In the genomic region with DNA sequence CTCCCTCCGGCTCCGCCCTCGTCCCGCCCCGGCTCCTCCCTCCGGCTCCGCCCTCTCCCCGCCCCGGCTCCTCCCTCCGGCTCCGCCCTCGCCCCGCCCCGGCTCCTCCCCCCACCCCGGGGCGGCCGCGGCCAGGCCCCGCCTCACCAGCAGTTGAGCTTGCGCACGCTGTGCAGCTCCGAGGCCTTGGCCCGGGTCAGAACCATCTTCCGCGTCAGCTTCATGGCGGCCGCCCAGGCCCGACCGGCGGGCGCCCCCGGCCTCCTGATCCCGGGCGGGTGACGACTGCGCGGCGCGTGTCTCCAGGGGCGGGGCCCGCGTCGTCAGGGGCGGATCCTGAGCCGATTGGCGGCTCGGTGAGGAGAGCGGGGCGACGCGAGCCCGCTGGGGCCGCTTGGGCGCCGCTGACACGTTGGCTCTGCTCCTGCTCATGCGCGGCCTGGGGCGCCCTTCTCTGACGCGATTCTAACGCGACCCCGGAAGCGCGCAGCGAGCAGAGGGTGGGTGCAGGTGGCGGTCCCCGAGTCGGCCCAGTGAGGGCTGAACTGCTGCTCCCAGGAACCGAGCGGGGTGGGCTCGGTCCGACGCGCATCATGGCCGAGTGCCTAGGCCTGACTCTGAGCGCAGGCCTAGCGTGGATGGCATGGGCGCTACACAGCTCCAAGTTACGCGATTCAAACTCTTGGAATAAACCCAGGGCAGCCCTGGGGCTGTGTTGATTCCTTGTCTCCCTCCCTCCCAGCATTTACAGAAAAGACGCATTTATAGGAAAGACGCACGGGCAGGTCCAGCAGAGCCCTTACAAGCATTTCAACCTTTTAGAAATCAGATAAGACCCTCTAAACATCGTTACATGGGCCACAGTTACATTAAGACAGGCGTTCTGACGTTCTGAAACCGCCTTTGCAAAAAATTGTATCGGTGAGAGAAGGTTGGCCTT, we compare ENCODE assay signal across 1 cellular context.
TF ChIP-seq lines count a peak whose summit lies in the region.

Gene CFAP410 (minus strand): TSS at position 420 of the 940 bp plus-strand sequence. CDS start 196 bp downstream, at position 224.

TF ChIP-seq in K562, 482 proteins besides CTCF, POLR2A, EP300 and RAD21 (continued from another document and continues in another):
- TF ChIP-seq, protein P1, sequence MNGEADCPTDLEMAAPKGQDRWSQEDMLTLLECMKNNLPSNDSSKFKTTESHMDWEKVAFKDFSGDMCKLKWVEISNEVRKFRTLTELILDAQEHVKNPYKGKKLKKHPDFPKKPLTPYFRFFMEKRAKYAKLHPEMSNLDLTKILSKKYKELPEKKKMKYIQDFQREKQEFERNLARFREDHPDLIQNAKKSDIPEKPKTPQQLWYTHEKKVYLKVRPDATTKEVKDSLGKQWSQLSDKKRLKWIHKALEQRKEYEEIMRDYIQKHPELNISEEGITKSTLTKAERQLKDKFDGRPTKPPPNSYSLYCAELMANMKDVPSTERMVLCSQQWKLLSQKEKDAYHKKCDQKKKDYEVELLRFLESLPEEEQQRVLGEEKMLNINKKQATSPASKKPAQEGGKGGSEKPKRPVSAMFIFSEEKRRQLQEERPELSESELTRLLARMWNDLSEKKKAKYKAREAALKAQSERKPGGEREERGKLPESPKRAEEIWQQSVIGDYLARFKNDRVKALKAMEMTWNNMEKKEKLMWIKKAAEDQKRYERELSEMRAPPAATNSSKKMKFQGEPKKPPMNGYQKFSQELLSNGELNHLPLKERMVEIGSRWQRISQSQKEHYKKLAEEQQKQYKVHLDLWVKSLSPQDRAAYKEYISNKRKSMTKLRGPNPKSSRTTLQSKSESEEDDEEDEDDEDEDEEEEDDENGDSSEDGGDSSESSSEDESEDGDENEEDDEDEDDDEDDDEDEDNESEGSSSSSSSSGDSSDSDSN (IDR thresholded peaks at IDR 0.05; ENCODE audit: borderline replicate concordance in 1 of 2, low read depth in 2 of 2, low read length in 2 of 2), result peak in 1 of 2 experiments; percentile 71; a peak in 2 of 4 replicates
- TF ChIP-seq MAFG (tag; conservative IDR thresholded peaks at IDR 0.05), result no peak
- TF ChIP-seq NONO (IDR thresholded peaks at IDR 0.05; ENCODE audit: low read depth in 2 of 2, low read length in 1 of 2), result peak; percentile 51 to 90; a peak in 3 of 4 replicates
- peak; percentile 86 for TF ChIP-seq PML (IDR thresholded peaks at IDR 0.05; ENCODE audit: low read length)
- peak; percentile 83; the same call in 1 of the 2 replicates for TF ChIP-seq MXI1 (IDR thresholded peaks at IDR 0.05; ENCODE audit: low read depth, low read length)
- no peak for TF ChIP-seq ZKSCAN3 (CRISPR knock-in tag; IDR thresholded peaks at IDR 0.05)
- TF ChIP-seq CLOCK (CRISPR knock-in tag; IDR thresholded peaks at IDR 0.05; ENCODE audit: borderline replicate concordance), result no peak
- no peak for TF ChIP-seq MAFK (IDR thresholded peaks at IDR 0.05; ENCODE audit: low read length)
- TF ChIP-seq NCOA1 (IDR thresholded peaks at IDR 0.05; ENCODE audit: low read depth), result no peak
- no peak for TF ChIP-seq CBFB (CRISPR knock-in tag; IDR thresholded peaks at IDR 0.05)
- TF ChIP-seq ARID2 (IDR thresholded peaks at IDR 0.05), result no peak
- TF ChIP-seq GTF2A2 (tag; IDR thresholded peaks at IDR 0.05), result no peak
- TF ChIP-seq HMBOX1 (IDR thresholded peaks at IDR 0.05), result no peak
- TF ChIP-seq TGIF2 (CRISPR knock-in tag; IDR thresholded peaks at IDR 0.05), result no peak; the same call in 1 of the 2 replicates
- TF ChIP-seq TBL1XR1 (IDR thresholded peaks at IDR 0.05; ENCODE audit: low read length in 2 of 2), result peak; percentile 62 to 88; a peak in 3 of 4 replicates
- peak; percentile 21; the same call in 1 of the 2 replicates for TF ChIP-seq ZNF384 (IDR thresholded peaks at IDR 0.05; ENCODE audit: low read depth, low read length)
- TF ChIP-seq SRSF9 (IDR thresholded peaks at IDR 0.05; ENCODE audit: borderline replicate concordance, low read depth, low read length), result no peak
- no peak for TF ChIP-seq ZNF277 (CRISPR knock-in tag; IDR thresholded peaks at IDR 0.05; ENCODE audit: borderline replicate concordance)
- no peak for TF ChIP-seq ZKSCAN8 (CRISPR knock-in tag; IDR thresholded peaks at IDR 0.05)
- peak in 1 of 2 experiments; percentile 88; a peak in 2 of 4 replicates for TF ChIP-seq CSDE1 (IDR thresholded peaks at IDR 0.05)
- TF ChIP-seq HCFC1 (IDR thresholded peaks at IDR 0.05; ENCODE audit: low read depth, low read length), result peak; percentile 93
- no peak for TF ChIP-seq ZNF395 (CRISPR knock-in tag; IDR thresholded peaks at IDR 0.05)
- no peak for TF ChIP-seq RHOXF2B (CRISPR knock-in tag; conservative IDR thresholded peaks at IDR 0.05)
- TF ChIP-seq RBM15 (IDR thresholded peaks at IDR 0.05; ENCODE audit: insufficient read depth, low read length), result no peak
- TF ChIP-seq SPI1 (IDR thresholded peaks at IDR 0.05; ENCODE audit: borderline replicate concordance, low read depth, low read length), result no peak
- peak; percentile 12 for TF ChIP-seq FOS (IDR thresholded peaks at IDR 0.05; ENCODE audit: extremely low read depth, insufficient read length)
- no peak for TF ChIP-seq SRSF3 (IDR thresholded peaks at IDR 0.05; ENCODE audit: insufficient read depth, low read length)
- TF ChIP-seq, protein P2, sequence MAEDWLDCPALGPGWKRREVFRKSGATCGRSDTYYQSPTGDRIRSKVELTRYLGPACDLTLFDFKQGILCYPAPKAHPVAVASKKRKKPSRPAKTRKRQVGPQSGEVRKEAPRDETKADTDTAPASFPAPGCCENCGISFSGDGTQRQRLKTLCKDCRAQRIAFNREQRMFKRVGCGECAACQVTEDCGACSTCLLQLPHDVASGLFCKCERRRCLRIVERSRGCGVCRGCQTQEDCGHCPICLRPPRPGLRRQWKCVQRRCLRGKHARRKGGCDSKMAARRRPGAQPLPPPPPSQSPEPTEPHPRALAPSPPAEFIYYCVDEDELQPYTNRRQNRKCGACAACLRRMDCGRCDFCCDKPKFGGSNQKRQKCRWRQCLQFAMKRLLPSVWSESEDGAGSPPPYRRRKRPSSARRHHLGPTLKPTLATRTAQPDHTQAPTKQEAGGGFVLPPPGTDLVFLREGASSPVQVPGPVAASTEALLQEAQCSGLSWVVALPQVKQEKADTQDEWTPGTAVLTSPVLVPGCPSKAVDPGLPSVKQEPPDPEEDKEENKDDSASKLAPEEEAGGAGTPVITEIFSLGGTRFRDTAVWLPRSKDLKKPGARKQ (CRISPR knock-in tag; IDR thresholded peaks at IDR 0.05), result no peak
- TF ChIP-seq DMBX1 (CRISPR knock-in tag; IDR thresholded peaks at IDR 0.05; ENCODE audit: borderline replicate concordance), result no peak; the same call in 1 of the 2 replicates
- 0 out of 2 replicates have a peak, but pooled peaks have one; percentile 20 for TF ChIP-seq TRIM25 (IDR thresholded peaks at IDR 0.05; ENCODE audit: borderline replicate concordance)
- TF ChIP-seq, protein P3, sequence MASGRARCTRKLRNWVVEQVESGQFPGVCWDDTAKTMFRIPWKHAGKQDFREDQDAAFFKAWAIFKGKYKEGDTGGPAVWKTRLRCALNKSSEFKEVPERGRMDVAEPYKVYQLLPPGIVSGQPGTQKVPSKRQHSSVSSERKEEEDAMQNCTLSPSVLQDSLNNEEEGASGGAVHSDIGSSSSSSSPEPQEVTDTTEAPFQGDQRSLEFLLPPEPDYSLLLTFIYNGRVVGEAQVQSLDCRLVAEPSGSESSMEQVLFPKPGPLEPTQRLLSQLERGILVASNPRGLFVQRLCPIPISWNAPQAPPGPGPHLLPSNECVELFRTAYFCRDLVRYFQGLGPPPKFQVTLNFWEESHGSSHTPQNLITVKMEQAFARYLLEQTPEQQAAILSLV (tag; IDR thresholded peaks at IDR 0.05), result no peak
- no peak for TF ChIP-seq ARID3A (IDR thresholded peaks at IDR 0.05; ENCODE audit: borderline replicate concordance, low read depth, low read length)
- peak; percentile 99 for TF ChIP-seq NKRF (IDR thresholded peaks at IDR 0.05; ENCODE audit: borderline replicate concordance)
